Comparison of ENCODE assay signal across 12 cellular contexts in genomic region chr3:18725668-18726407, GRCh38.
DNase-seq lines count a peak whose midpoint lies in the region; ATAC-seq and TF ChIP-seq lines count a peak whose summit lies in the region.
"Had no signal": no experiment of that assay in that cellular context is flagged by ENCODE, and none has a peak within 500 bp of the region (broad histone marks: within the 10 kb centered on the region; RNA-seq: fewer than 3 reads in every experiment).

No MANE protein-coding gene starts in this region.

- H3K27ac ChIP-seq in lower lobe of right lung (no peak overlapping the region), foreskin keratinocyte (no peak overlapping the region)
- H3K27ac ChIP-seq: coronary artery, RWPE1, upper lobe of left lung had no signal

- H3K36me3 ChIP-seq in lower lobe of right lung: no peaks in the 10 kb centered on the region
- H3K36me3 ChIP-seq: upper lobe of left lung had no signal

- H3K4me3 ChIP-seq in lower lobe of right lung: no peak overlapping the region
- no peak overlapping the region for H3K4me3 ChIP-seq in foreskin fibroblast (ENCODE audit: low read depth in 1 of 2, low read length in 2 of 2)
- H3K4me3 ChIP-seq: coronary artery, upper lobe of left lung had no signal

- no peak for TF ChIP-seq CTCF in lower lobe of right lung (IDR thresholded peaks at IDR 0.05)
- TF ChIP-seq CTCF in foreskin fibroblast (IDR thresholded peaks at IDR 0.05; ENCODE audit: low read depth, low read length): no peak
- no peak for TF ChIP-seq CTCF in foreskin keratinocyte (conservative IDR thresholded peaks at IDR 0.05)

- no peaks in the 10 kb centered on the region for H3K27me3 ChIP-seq in lower lobe of right lung (ENCODE audit: low read depth)
- no peaks in the 10 kb centered on the region for H3K27me3 ChIP-seq in foreskin keratinocyte
- H3K27me3 ChIP-seq: upper lobe of left lung had no signal

- ATAC-seq in lower lobe of right lung: peak; percentile 42 to 59
- no peak for ATAC-seq in foreskin keratinocyte

- H3K4me1 ChIP-seq in lower lobe of right lung (no peaks in the 10 kb centered on the region), foreskin keratinocyte (no peaks in the 10 kb centered on the region)

- H3K9me3 ChIP-seq in lower lobe of right lung: no peaks in the 10 kb centered on the region
- H3K9me3 ChIP-seq: upper lobe of left lung had no signal

- DNase-seq in CD1c-positive myeloid dendritic cell (ENCODE audit: extremely low spot score): peak; percentile 59
- peak; percentile 61 for DNase-seq in MV-4-11 (lab: John Stamatoyannopoulos, UW)
- peak; percentile 36 for DNase-seq in activated gamma-delta T cell treated with anti-CD3 and anti-CD28 coated beads, Interleukin-2, amount 50 U/mL, for 16 hours (ENCODE audit: low read depth)
- no peak for DNase-seq in lower lobe of right lung
- DNase-seq in foreskin fibroblast: no peak
- DNase-seq in foreskin keratinocyte: no peak
- DNase-seq in NCI-H524 (lab: John Stamatoyannopoulos, UW): no peak
- DNase-seq in NCI-H446 (lab: John Stamatoyannopoulos, UW): no peak
- DNase-seq: activated CD8-positive, alpha-beta memory T cell treated with anti-CD3 and anti-CD28 coated beads, Interleukin-2, amount 50 U/mL, for 4 hours; upper lobe of left lung had no signal

- intact Hi-C loops in lower lobe of right lung (cut with DNase I): no loop called here

Comparison
In these comparisons a context has a peak if more than half of its experiments do, and no peak if none do; other contexts are left out.
1. DNase-seq: peak in CD1c-positive myeloid dendritic cell (single experiment), MV-4-11 (single experiment) and activated gamma-delta T cell treated with anti-CD3 and anti-CD28 coated beads, Interleukin-2, amount 50 U/mL, for 16 hours (single experiment); none in lower lobe of right lung (single experiment), foreskin fibroblast (0 of 2), foreskin keratinocyte (0 of 2), NCI-H524 (0 of 2) and NCI-H446 (0 of 2).